In the genomic region with DNA sequence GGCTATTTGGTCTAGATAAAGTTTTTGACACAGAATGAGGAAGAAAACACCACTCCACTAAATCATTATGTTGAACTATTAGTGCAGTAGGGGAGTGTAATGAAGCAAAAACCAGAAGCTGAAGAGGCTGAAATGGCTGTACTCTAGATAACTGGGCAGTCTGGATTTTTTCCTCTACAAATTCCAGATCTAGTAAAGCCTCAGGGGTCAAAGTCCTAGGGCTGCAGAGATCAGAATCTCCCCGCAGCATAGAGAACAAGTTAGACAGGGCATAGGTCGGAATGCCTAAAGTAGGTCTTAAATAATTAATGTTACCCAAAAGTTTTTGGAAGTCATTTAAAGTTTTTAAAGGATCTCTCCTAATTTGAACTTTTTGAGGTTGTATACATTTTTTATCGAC, we compare ENCODE assay signal across 7 cellular contexts.
DNase-seq lines count a peak whose midpoint lies in the region; ATAC-seq, FAIRE-seq and TF ChIP-seq lines count a peak whose summit lies in the region.
"Not testable (repeated sequence)": the region's sequence is repeated elsewhere in the genome, so short reads cannot be mapped to it uniquely, and the experiment has no call there.

No MANE protein-coding gene starts in this region.

- H2BK12ac ChIP-seq in H1 (ENCODE audit: low read depth, low read length), result not testable (repeated sequence)

- peaks cover 11% of the 10 kb centered on the region for H3K27me3 Mint-ChIP-seq in nephron progenitor cell (ENCODE audit: low read depth, poor library complexity)

- not testable (repeated sequence) for H2BK5ac ChIP-seq in H1 (ENCODE audit: low read depth, low read length)

- H2BK20ac ChIP-seq in H1 (ENCODE audit: low read length), result not testable (repeated sequence)

- H4K91ac ChIP-seq in H1 (replicated peaks; ENCODE audit: insufficient read length, low read length), result not testable (repeated sequence)

- H4K20me1 ChIP-seq in H1 (replicated peaks in 1 of 2; ENCODE audit: control insufficient read depth in 1 of 2, insufficient read depth in 2 of 2, low read length in 2 of 2); HepG2 (ENCODE audit: insufficient read depth, low read length); smooth muscle cell (ENCODE audit: low read depth): not testable (repeated sequence)

- H3K4me2 ChIP-seq in H1 (ENCODE audit: insufficient read depth in 1 of 2, low read depth in 2 of 2, low read length in 2 of 2), result peak overlapping the region; percentile 10 to 72; a peak in 2 of 4 replicates
- 0 out of 2 replicates have a peak overlapping the region, but pooled peaks have one; percentile 7 for H3K4me2 ChIP-seq in HepG2 (ENCODE audit: low read depth, low read length)
- H3K4me2 ChIP-seq in smooth muscle cell, result peak overlapping the region; percentile 20

- not testable (repeated sequence) for H2BK120ac ChIP-seq in H1 (replicated peaks; ENCODE audit: low read depth, low read length)

- peaks cover 13% of the 10 kb centered on the region for H3K4me1 ChIP-seq in HUES64 (ENCODE audit: insufficient read depth, low read length)
- H3K4me1 ChIP-seq in H1 (replicated peaks in 1 of 4; ENCODE audit: control insufficient read depth in 3 of 4, insufficient read depth in 4 of 4, low read length in 3 of 4); iPS-18a (ENCODE audit: control insufficient read depth, low read depth, low read length): not testable (repeated sequence)
- peaks cover 21% of the 10 kb centered on the region; the same call in 1 of the 2 replicates for H3K4me1 ChIP-seq in HepG2 (ENCODE audit: insufficient read depth, low read length)
- peaks cover 11% of the 10 kb centered on the region for H3K4me1 ChIP-seq in smooth muscle cell (ENCODE audit: low read depth)

- not testable (repeated sequence) for H2BK15ac ChIP-seq in H1 (ENCODE audit: low read length)

- H3K56ac ChIP-seq in H1 (replicated peaks; ENCODE audit: insufficient read length, low read depth, low read length), result not testable (repeated sequence)

- H3K4ac ChIP-seq in H1 (replicated peaks; ENCODE audit: insufficient read length, low read depth, low read length), result not testable (repeated sequence)

- not testable (repeated sequence) for H3F3A ChIP-seq in smooth muscle cell (ENCODE audit: low read depth)

- TF ChIP-seq RAD21 in H1 (IDR thresholded peaks at IDR 0.05 in 1 of 2, conservative IDR thresholded peaks at IDR 0.05 in 1 of 2; ENCODE audit: low read depth in 2 of 2, low read length in 2 of 2); HepG2 (CRISPR knock-in tag; IDR thresholded peaks at IDR 0.05): not testable (repeated sequence)

- not testable (repeated sequence) for TF ChIP-seq CTCF in H1 (IDR thresholded peaks at IDR 0.05; ENCODE audit: control extremely low read depth in 1 of 3, insufficient read depth in 1 of 3, low read depth in 1 of 3, low read length in 3 of 3); HepG2 (CRISPR knock-in tag; IDR thresholded peaks at IDR 0.05); nephron progenitor cell (IDR thresholded peaks at IDR 0.05); smooth muscle cell (IDR thresholded peaks at IDR 0.05; ENCODE audit: borderline replicate concordance, insufficient read depth, poor library complexity, severe bottlenecking)

- H3K79me2 ChIP-seq in H1 (ENCODE audit: control insufficient read depth in 1 of 2, insufficient read depth in 2 of 2, low read length in 2 of 2), result peaks cover 0 to 15% of the 10 kb centered on the region in 2 experiments; a peak in 2 of 4 replicates
- H3K79me2 ChIP-seq in HepG2 (ENCODE audit: insufficient read depth, low read length); smooth muscle cell (ENCODE audit: low read depth): not testable (repeated sequence)

- peak overlapping the region; percentile 79 for H3K9ac ChIP-seq in HUES64 (ENCODE audit: low read depth, low read length)
- not testable (repeated sequence) for H3K9ac ChIP-seq in H1 (replicated peaks in 1 of 4; ENCODE audit: extremely low read depth in 1 of 4, low read depth in 3 of 4, low read length in 3 of 4); HepG2 (ENCODE audit: insufficient read depth, low read depth, low read length); smooth muscle cell (ENCODE audit: low read depth)
- peak overlapping the region; percentile 87 for H3K9ac ChIP-seq in iPS-18a (ENCODE audit: low read length)

- not testable (repeated sequence) for BruUV-seq in HepG2 (replicated peaks; lab: Mats Ljungman, UMichigan)

- peak overlapping the region; percentile 17; the same call in 1 of the 2 replicates for H3K4me3 ChIP-seq in H7 (ENCODE audit: insufficient read depth, low read depth, low read length)
- peak overlapping the region; percentile 81 for H3K4me3 ChIP-seq in HUES64 (ENCODE audit: low read length)
- peak overlapping the region in 1 of 4 experiments; percentile 59; a peak in 3 of 8 replicates for H3K4me3 ChIP-seq in H1 (ENCODE audit: extremely low read depth in 1 of 4, insufficient read depth in 2 of 4, low read depth in 3 of 4, low read length in 4 of 4)
- peak overlapping the region; percentile 83 for H3K4me3 ChIP-seq in iPS-18a (ENCODE audit: low read length)
- H3K4me3 ChIP-seq in HepG2 (replicated peaks in 1 of 3; ENCODE audit: insufficient read depth in 1 of 3, low read depth in 2 of 3, low read length in 3 of 3); smooth muscle cell: not testable (repeated sequence)

- WGBS in HUES64, result 5% methylated on average over 2 of the region's 3 CpGs
- 55% methylated on average over 3 of the region's 3 CpGs; no CpG with 5 or more reads in 1 of the 2 experiments for WGBS in H1 (ENCODE audit: extremely low coverage in 1 of 2, insufficient coverage in 1 of 2, insufficient read length in 1 of 2, insufficient replicate concordance in 2 of 2, low coverage in 1 of 2, low lambda C conversion rate in 2 of 2, missing lambda C conversion rate in 1 of 2), 2 experiments
- 6% methylated on average over 3 of the region's 3 CpGs for WGBS in HepG2 (ENCODE audit: low lambda C conversion rate)
- 13% methylated on average over 3 of the region's 3 CpGs for WGBS in smooth muscle cell (ENCODE audit: low lambda C conversion rate)

- CTCF ChIA-PET in H1 (lab: Charles Lee; ENCODE audit: partially characterized antibody), result interaction anchor here (0.6 kb wide), 1 partner anchor 17 kb away, joined by 3 read pairs; no protein-coding TSS in a partner anchor
- CTCF ChIA-PET in HepG2 (lab: Yijun Ruan, JAX; ENCODE audit: low intra/inter-chr PET ratio, low total read pairs), result not testable (repeated sequence)

- H3K27ac Mint-ChIP-seq in nephron progenitor cell, result not testable (repeated sequence)

- not testable (repeated sequence) for H3K79me1 ChIP-seq in H1 (ENCODE audit: low read depth, low read length)

- not testable (repeated sequence) for H3K23me2 ChIP-seq in H1 (ENCODE audit: low read depth, low read length)

- not testable (repeated sequence) for DNase-seq in H7; H1 (ENCODE audit: low read depth in 1 of 2, low spot score in 2 of 2); nephron progenitor cell; smooth muscle cell (lab: John Stamatoyannopoulos, UW; ENCODE audit: unreplicated experiment)
- DNase-seq in HepG2 (ENCODE audit: low spot score), result peak; percentile 62

- not testable (repeated sequence) for H3K36me3 ChIP-seq in H7 (replicated peaks; ENCODE audit: control insufficient read depth, insufficient read depth, low read length); HepG2 (replicated peaks in 1 of 2; ENCODE audit: control insufficient read depth in 1 of 2, insufficient read depth in 2 of 2, low read length in 2 of 2); smooth muscle cell (ENCODE audit: low read depth)
- peaks cover 32% of the 10 kb centered on the region for H3K36me3 ChIP-seq in HUES64 (ENCODE audit: insufficient read depth, low read length)
- peaks cover 0 to 21% (median 10%) of the 10 kb centered on the region in 4 experiments; a peak in 4 of 8 replicates for H3K36me3 ChIP-seq in H1 (ENCODE audit: control insufficient read depth in 2 of 4, insufficient read depth in 4 of 4, low read length in 3 of 4)
- peaks cover 29% of the 10 kb centered on the region for H3K36me3 ChIP-seq in iPS-18a (ENCODE audit: control insufficient read depth, low read depth, low read length)

- H2AK5ac ChIP-seq in H1 (ENCODE audit: low read depth, low read length), result not testable (repeated sequence)

- H3K27ac ChIP-seq in HUES64 (ENCODE audit: low read depth, low read length) (peak overlapping the region; percentile 87; the same call in 1 of the 2 replicates), iPS-18a (ENCODE audit: low read length) (peak overlapping the region; percentile 31)
- not testable (repeated sequence) for H3K27ac ChIP-seq in H1 (ENCODE audit: low read depth, low read length); HepG2 (ENCODE audit: extremely low read length, insufficient read depth, low read length); smooth muscle cell (ENCODE audit: low read depth)

- H3K18ac ChIP-seq in H1 (ENCODE audit: extremely low read depth, low read length), result not testable (repeated sequence)

- peaks cover 34% of the 10 kb centered on the region for H3K9me3 Mint-ChIP-seq in nephron progenitor cell

- POLR2A ChIA-PET in H1 (lab: Charles Lee; ENCODE audit: partially characterized antibody), result interaction anchor here (1.4 to 1.8 kb wide), 2 partner anchors 13 to 61 kb away, joined by 3 to 5 read pairs; no protein-coding TSS in a partner anchor
- POLR2A ChIA-PET in HepG2 (lab: Yijun Ruan, JAX), result not testable (repeated sequence)

- H3K27me3 ChIP-seq in H7 (ENCODE audit: control insufficient read depth, insufficient read depth, low read length); HUES64 (ENCODE audit: insufficient read depth, low read length); H1 (replicated peaks in 1 of 4; ENCODE audit: control insufficient read depth in 3 of 4, extremely low read depth in 1 of 4, insufficient read depth in 3 of 4, low read length in 3 of 4); iPS-18a (ENCODE audit: control insufficient read depth, insufficient read depth, low read length); HepG2 (ENCODE audit: control insufficient read depth in 1 of 2, insufficient read depth in 2 of 2, low read length in 2 of 2): not testable (repeated sequence)
- peaks cover 27% of the 10 kb centered on the region for H3K27me3 ChIP-seq in smooth muscle cell (ENCODE audit: low read depth)

- intact Hi-C loops in HepG2 (cut with micrococcal nuclease; ENCODE audit: unreplicated experiment), result not testable (repeated sequence)

- H3K4me1 Mint-ChIP-seq in nephron progenitor cell, result peaks cover 37% of the 10 kb centered on the region

- peak overlapping the region; percentile 79 for H3K4me3 Mint-ChIP-seq in nephron progenitor cell

- not testable (repeated sequence) for H4K5ac ChIP-seq in H1 (ENCODE audit: insufficient read length, low read depth, low read length)

- not testable (repeated sequence) for H3K9me3 ChIP-seq in HUES64 (ENCODE audit: insufficient read depth, low read depth, low read length); H1 (ENCODE audit: insufficient read depth in 2 of 2, low read depth in 1 of 2, low read length in 1 of 2); iPS-18a (ENCODE audit: control insufficient read depth, low read depth, low read length); HepG2 (ENCODE audit: low read length); smooth muscle cell (replicated peaks; ENCODE audit: low read depth)

- not testable (repeated sequence) for H3K14ac ChIP-seq in H1 (ENCODE audit: insufficient read length)

- H3K23ac ChIP-seq in H1 (ENCODE audit: insufficient read length), result not testable (repeated sequence)

- H4K8ac ChIP-seq in H1 (ENCODE audit: extremely low read depth, insufficient read depth, low read length), result not testable (repeated sequence)

- not testable (repeated sequence) for H2AFZ ChIP-seq in H1 (ENCODE audit: low read length); HepG2 (ENCODE audit: low read length); smooth muscle cell (ENCODE audit: low read depth)

- not testable (repeated sequence) for TF ChIP-seq POLR2A in H1 (IDR thresholded peaks at IDR 0.05; ENCODE audit: control extremely low read depth in 1 of 2, low read depth in 2 of 2, low read length in 2 of 2); HepG2 (IDR thresholded peaks at IDR 0.05; ENCODE audit: insufficient read depth in 1 of 2, low read depth in 2 of 2, low read length in 2 of 2)

- peaks cover 38% of the 10 kb centered on the region for H3K36me3 Mint-ChIP-seq in nephron progenitor cell (ENCODE audit: low read depth)

- TF ChIP-seq EP300 in H1 (IDR thresholded peaks at IDR 0.05; ENCODE audit: borderline replicate concordance in 1 of 2, low read depth in 2 of 2, low read length in 2 of 2); HepG2 (IDR thresholded peaks at IDR 0.05; ENCODE audit: low read depth in 2 of 2, low read length in 2 of 2); HepG2 (CRISPR knock-in tag; IDR thresholded peaks at IDR 0.05; ENCODE audit: borderline replicate concordance): not testable (repeated sequence)

- FAIRE-seq in H1 (lab: Jason Lieb, UNC), result not testable (repeated sequence)
- FAIRE-seq in HepG2 (lab: Jason Lieb, UNC), result peak; percentile 54

- in situ Hi-C loops in HepG2 (cut with HindIII; ENCODE audit: extremely low pct_ligation_motif_present, low pct_unique_long_range_greater_than_20kb), result not testable (repeated sequence)

- not testable (repeated sequence) for ATAC-seq in HepG2
